In genomic region chr5:132767150-132767549, GRCh38 we compare ENCODE assay signal across 19 cellular contexts. TPM values are rescaled to one million over a fixed set of nuclear protein-coding genes. Genes with fewer than 3 reads are reported as not detected.
DNase-seq lines count a peak whose midpoint lies in the region; ATAC-seq and TF ChIP-seq lines count a peak whose summit lies in the region.
"Had no signal": no experiment of that assay in that cellular context is flagged by ENCODE, and none has a peak within 500 bp of the region (broad histone marks: within the 10 kb centered on the region; RNA-seq: fewer than 3 reads in every experiment).

No MANE protein-coding gene starts in this region.

- H3K27ac Mint-ChIP-seq in activated naive CD4-positive, alpha-beta T cell treated with anti-CD3 and anti-CD28 coated beads, Interleukin-2, amount 50 U/mL, for 72 hours = no peak overlapping the region
- H3K27ac Mint-ChIP-seq: activated B cell treated with CpG ODN at 0.5 μM for 24 hours; stimulated activated naive CD8-positive, alpha-beta T cell treated with anti-CD3 and anti-CD28 coated beads, Interleukin-15, Interleukin-2, amounts not matched to agents 100 ng/mL and 50 ng/mL, for 24 hours had no signal

- H3K4me2 ChIP-seq in mesenchymal stem cell (ENCODE audit: low read length, poor library complexity, severe bottlenecking) = no peak overlapping the region

- 24 to 26% methylated on average over 2 of the region's 2 CpGs for WGBS in heart right ventricle, 2 donors
- 98% methylated on average over 2 of the region's 2 CpGs for WGBS in mesenchymal stem cell

- H3K9ac ChIP-seq in mesenchymal stem cell (ENCODE audit: low read length) = peak overlapping the region; percentile 40

- H3K4me3 ChIP-seq in heart right ventricle (peak overlapping the region in 1 of 10 donors; percentile 5), right atrium auricular region (no peak overlapping the region), mesenchymal stem cell (ENCODE audit: insufficient read depth in 1 of 2, low read depth in 1 of 2, low read length in 2 of 2) (peak overlapping the region in 1 of 2 experiments; percentile 40), gastrocnemius medialis (no peak overlapping the region)

- TF ChIP-seq CTCF in heart right ventricle (IDR thresholded peaks at IDR 0.05) (no peak), right atrium auricular region (IDR thresholded peaks at IDR 0.05) (no peak), gastrocnemius medialis (IDR thresholded peaks at IDR 0.05 in 4 of 5, conservative IDR thresholded peaks at IDR 0.05 in 1 of 5) (no peak)

- H3K27ac ChIP-seq in heart right ventricle = peak overlapping the region in 6 of 10 donors; percentile 23 to 64 (median 35)
- peak overlapping the region in 1 of 2 donors; percentile 13 for H3K27ac ChIP-seq in right atrium auricular region
- H3K27ac ChIP-seq in mesenchymal stem cell (ENCODE audit: low read length, poor library complexity, severe bottlenecking) = no peak overlapping the region
- H3K27ac ChIP-seq in gastrocnemius medialis = no peak overlapping the region
- H3K27ac ChIP-seq: brain microvascular endothelial cell had no signal

- H3K9me3 ChIP-seq in heart right ventricle (no peaks in the 10 kb centered on the region), right atrium auricular region (no peaks in the 10 kb centered on the region), mesenchymal stem cell (ENCODE audit: control insufficient read depth, low read length) (no peaks in the 10 kb centered on the region), gastrocnemius medialis (no peaks in the 10 kb centered on the region)

- no peak for TF ChIP-seq POLR2A in gastrocnemius medialis (IDR thresholded peaks at IDR 0.05)

- H3K18ac ChIP-seq in mesenchymal stem cell (ENCODE audit: low read depth in 1 of 2, low read length in 2 of 2) = peak overlapping the region in 1 of 2 experiments; percentile 65

- in situ Hi-C loops in gastrocnemius medialis (cut with MboI; ENCODE audit: low sequenced_read_pairs in 4 of 4) = no loop called here

- ATAC-seq in heart right ventricle = peak in 1 of 8 donors; percentile 5
- no peak for ATAC-seq in HG03175 (IDR thresholded peaks at IDR 0.05; ENCODE audit: unreplicated experiment)
- ATAC-seq in gastrocnemius medialis = no peak
- ATAC-seq in activated naive CD4-positive, alpha-beta T cell treated with anti-CD3 and anti-CD28 coated beads, Interleukin-2, amount 50 U/mL, for 72 hours = no peak

- no peak overlapping the region for H4K91ac ChIP-seq in mesenchymal stem cell (ENCODE audit: low read length)

- DNase-seq in heart right ventricle (no peak), right atrium auricular region (ENCODE audit: low spot score) (no peak), cerebellar cortex (ENCODE audit: low spot score) (peak; percentile 43), mesenchymal stem cell (no peak), gastrocnemius medialis (no peak), NCI-H187 treated with DMSO at 0.1 percent for 48 hours (lab: John Stamatoyannopoulos, UW) (no peak)
- DNase-seq in activated naive CD4-positive, alpha-beta T cell treated with anti-CD3 and anti-CD28 coated beads, Interleukin-2, amount 50 U/mL, for 72 hours (ENCODE audit: low spot score in 2 of 2) = no peak
- DNase-seq: ACHN; activated B cell treated with CpG ODN at 0.5 μM for 24 hours; activated effector memory CD4-positive, alpha-beta T cell treated with anti-CD3 and anti-CD28 coated beads, Interleukin-2, amount 50 U/mL, for 16 hours; effector memory CD4-positive, alpha-beta T cell; naive B cell; NCI-H1048; NK-92 treated with Interleukin-12 subunit alpha and Interleukin-12 subunit beta, amount 100 ng/mL, for 24 hours; SHP77 had no signal

- H3K36me3 ChIP-seq in heart right ventricle (peaks cover 0 to 33% (median 23%) of the 10 kb centered on the region in 9 donors), right atrium auricular region (peaks cover 31% of the 10 kb centered on the region), mesenchymal stem cell (ENCODE audit: control insufficient read depth in 1 of 2, insufficient read depth in 2 of 2, low read depth in 1 of 2, low read length in 2 of 2) (peaks cover 30 to 46% of the 10 kb centered on the region in 2 experiments), gastrocnemius medialis (peaks cover 0 to 19% of the 10 kb centered on the region in 2 donors)

- no peak overlapping the region for H3K14ac ChIP-seq in mesenchymal stem cell (ENCODE audit: low read length in 2 of 2)

- no peaks in the 10 kb centered on the region for H3K27me3 ChIP-seq in heart right ventricle
- no peaks in the 10 kb centered on the region for H3K27me3 ChIP-seq in right atrium auricular region
- H3K27me3 ChIP-seq in mesenchymal stem cell (ENCODE audit: control insufficient read depth in 1 of 2, insufficient read depth in 1 of 2, low read length in 2 of 2) = no peaks in the 10 kb centered on the region
- no peaks in the 10 kb centered on the region for H3K27me3 ChIP-seq in gastrocnemius medialis
- H3K27me3 ChIP-seq: brain microvascular endothelial cell had no signal

- peaks cover 40% of the 10 kb centered on the region for H3K79me1 ChIP-seq in mesenchymal stem cell (replicated peaks; ENCODE audit: low read length, poor library complexity, severe bottlenecking)

- peaks cover 24 to 71% (median 54%) of the 10 kb centered on the region in 9 donors for H3K4me1 ChIP-seq in heart right ventricle
- H3K4me1 ChIP-seq in right atrium auricular region = peaks cover 0 to 42% of the 10 kb centered on the region in 2 donors
- peaks cover 26% of the 10 kb centered on the region for H3K4me1 ChIP-seq in mesenchymal stem cell (ENCODE audit: control insufficient read depth, insufficient read depth, low read depth, low read length)
- peaks cover 13 to 23% of the 10 kb centered on the region in 2 donors for H3K4me1 ChIP-seq in gastrocnemius medialis

- H3K4ac ChIP-seq in mesenchymal stem cell (ENCODE audit: low read depth in 1 of 2, low read length in 2 of 2) = peak overlapping the region in 1 of 2 experiments; percentile 30

- H4K8ac ChIP-seq in mesenchymal stem cell (ENCODE audit: low read length) = no peak overlapping the region

- peak overlapping the region; percentile 13 for H2AK5ac ChIP-seq in mesenchymal stem cell (ENCODE audit: low read length, severe bottlenecking)

- H3K36me3 Mint-ChIP-seq in activated naive CD4-positive, alpha-beta T cell treated with anti-CD3 and anti-CD28 coated beads, Interleukin-2, amount 50 U/mL, for 72 hours = no peaks in the 10 kb centered on the region
- H3K36me3 Mint-ChIP-seq: naive B cell had no signal

- H3K23ac ChIP-seq in mesenchymal stem cell (ENCODE audit: low read length in 2 of 2) = no peak overlapping the region

- no peak overlapping the region for H2BK5ac ChIP-seq in mesenchymal stem cell (ENCODE audit: low read depth, low read length, poor library complexity, severe bottlenecking)

- H3K9me3 Mint-ChIP-seq in activated naive CD4-positive, alpha-beta T cell treated with anti-CD3 and anti-CD28 coated beads, Interleukin-2, amount 50 U/mL, for 72 hours = no peaks in the 10 kb centered on the region
- H3K9me3 Mint-ChIP-seq: activated B cell treated with CpG ODN at 0.5 μM for 24 hours; CD8-positive, alpha-beta memory T cell; naive B cell; stimulated activated naive CD8-positive, alpha-beta T cell treated with anti-CD3 and anti-CD28 coated beads, Interleukin-15, Interleukin-2, amounts not matched to agents 100 ng/mL and 50 ng/mL, for 24 hours had no signal

- no peak overlapping the region for H2AFZ ChIP-seq in mesenchymal stem cell (ENCODE audit: low read depth, low read length)

- H2BK12ac ChIP-seq in mesenchymal stem cell (ENCODE audit: low read length in 2 of 2) = no peak overlapping the region

- intact Hi-C loops in heart right ventricle (cut with DNase I) (no loop called here), gastrocnemius medialis (cut with DNase I; ENCODE audit: low total_unique reads) (no loop called here)

- no peak overlapping the region for H2BK120ac ChIP-seq in mesenchymal stem cell (ENCODE audit: low read depth, low read length)

- no peak overlapping the region for H2BK15ac ChIP-seq in mesenchymal stem cell (ENCODE audit: low read depth, poor library complexity, severe bottlenecking)

RNA-seq across cellular contexts. Expression of gene SEPTIN8, which starts 9.9 kb away (rescaled TPM):
- total RNA-seq in heart right ventricle (10 to 100 TPM; 23.5 to 41.8 (median 31.2) TPM), right atrium auricular region (10 to 100 TPM; 21.1 to 24.8 TPM), gastrocnemius medialis (1 to 10 TPM; 5.2 to 7.9 (median 6.8) TPM)
- 10 to 100 TPM; 11.3 to 26.6 TPM for polyA plus RNA-seq in heart right ventricle
- polyA plus RNA-seq in mesenchymal stem cell (2013, experiment 1 of 2) = 56.6 TPM
- 56.6 TPM for polyA plus RNA-seq in mesenchymal stem cell (2013, experiment 2 of 2)
- total RNA-seq in activated naive CD4-positive, alpha-beta T cell treated with anti-CD3 and anti-CD28 coated beads, Interleukin-2, amount 50 U/mL, for 72 hours = 10 to 100 TPM in 1 of 2 donors, 1 to 10 TPM in 1; 9.4 to 15.5 TPM

RNA-seq across cellular contexts. Expression of gene CCNI2, which starts 19.9 kb away (rescaled TPM):
- under 1 TPM in 4 of 10 donors, not detected in 6; 0.09 to 0.75 (median 0.22) TPM for total RNA-seq in heart right ventricle
- polyA plus RNA-seq in heart right ventricle = under 1 TPM in 1 of 2 donors, not detected in 1; 0.01 TPM
- total RNA-seq in right atrium auricular region = not detected
- polyA plus RNA-seq in mesenchymal stem cell (2013, experiment 1 of 2) = not detected
- polyA plus RNA-seq in mesenchymal stem cell (2013, experiment 2 of 2) = not detected
- not detected for total RNA-seq in gastrocnemius medialis
- 1 to 10 TPM in 1 of 2 donors, under 1 TPM in 1; 0.87 to 2.2 TPM for total RNA-seq in activated naive CD4-positive, alpha-beta T cell treated with anti-CD3 and anti-CD28 coated beads, Interleukin-2, amount 50 U/mL, for 72 hours

RNA-seq across cellular contexts. Expression of gene KIF3A, which starts 29.8 kb away (rescaled TPM):
- total RNA-seq in heart right ventricle (10 to 100 TPM; 10.1 to 18.6 (median 13.1) TPM), right atrium auricular region (1 to 10 TPM; 5.6 to 7.2 TPM), gastrocnemius medialis (1 to 10 TPM; 2.5 to 4.2 (median 3.4) TPM)
- polyA plus RNA-seq in heart right ventricle = 10 to 100 TPM in 1 of 2 donors, 1 to 10 TPM in 1; 2.2 to 10.0 TPM
- polyA plus RNA-seq in mesenchymal stem cell (2013, experiment 1 of 2) = 8.1 TPM
- polyA plus RNA-seq in mesenchymal stem cell (2013, experiment 2 of 2) = 8.2 TPM
- total RNA-seq in activated naive CD4-positive, alpha-beta T cell treated with anti-CD3 and anti-CD28 coated beads, Interleukin-2, amount 50 U/mL, for 72 hours = 10 to 100 TPM in 1 of 2 donors, 1 to 10 TPM in 1; 9.0 to 12.7 TPM

RNA-seq across cellular contexts. Expression of gene SOWAHA, which starts 46.0 kb away (rescaled TPM):
- total RNA-seq in heart right ventricle (under 1 TPM in 4 of 10 donors, not detected in 6; 0.08 to 0.19 (median 0.13) TPM), right atrium auricular region (not detected), gastrocnemius medialis (under 1 TPM in 1 of 4 donors, not detected in 3; 0.27 TPM)
- under 1 TPM in 1 of 2 donors, not detected in 1; 0.07 TPM for polyA plus RNA-seq in heart right ventricle
- polyA plus RNA-seq in mesenchymal stem cell (2013, experiment 1 of 2) = 0.01 TPM
- 0.04 TPM for polyA plus RNA-seq in mesenchymal stem cell (2013, experiment 2 of 2)
- not detected for total RNA-seq in activated naive CD4-positive, alpha-beta T cell treated with anti-CD3 and anti-CD28 coated beads, Interleukin-2, amount 50 U/mL, for 72 hours
- total RNA-seq: activated B cell treated with CpG ODN at 0.5 μM for 24 hours had no signal
- polyA plus RNA-seq: CD8-positive, alpha-beta memory T cell had no signal

Comparison
In these comparisons a context has a peak if more than half of its experiments do, and no peak if none do; other contexts are left out.
1. H3K27ac ChIP-seq: peak in heart right ventricle (6 of 10); none in mesenchymal stem cell (single experiment) and gastrocnemius medialis (0 of 4).